ENCODE assay signal across 20 cellular contexts in the genomic region with DNA sequence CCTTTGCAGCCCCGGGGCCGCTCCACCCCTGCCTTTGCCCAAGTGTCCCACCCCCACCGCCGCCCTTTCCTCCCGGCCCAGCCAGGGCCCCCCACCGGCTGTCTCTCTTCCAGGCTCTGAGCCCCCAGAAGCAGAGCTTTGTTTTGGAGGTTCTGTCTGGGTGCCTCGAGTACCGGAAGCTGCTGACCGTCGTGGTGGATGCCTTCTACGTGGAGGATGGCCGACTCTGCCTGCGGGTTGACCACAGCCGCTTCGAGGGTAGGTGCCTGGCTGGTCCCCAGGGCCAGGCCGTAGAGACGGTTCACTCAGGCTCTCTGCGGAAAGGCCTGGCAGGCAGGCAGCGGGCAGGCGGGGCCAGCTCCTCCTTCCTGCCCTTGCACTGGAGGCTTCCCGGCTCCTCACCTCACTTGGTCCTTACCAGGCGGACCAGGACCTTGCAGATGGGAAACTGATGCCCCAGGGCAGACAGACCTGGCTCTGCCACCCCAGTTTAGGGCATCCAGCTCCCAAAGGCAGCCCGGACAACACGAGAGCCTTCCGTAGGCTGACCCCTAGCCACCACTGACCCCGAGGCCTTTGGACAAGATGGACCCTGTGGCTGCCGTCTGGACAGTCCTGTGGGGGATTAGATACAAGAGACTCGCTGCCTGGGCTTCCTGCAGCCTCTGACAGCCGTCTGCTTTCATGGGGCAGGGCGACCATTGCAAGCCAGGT. TPM values are rescaled to one million over a fixed set of nuclear protein-coding genes. Genes with fewer than 3 reads are reported as not detected.
"Had no signal": no experiment of that assay in that cellular context is flagged by ENCODE, and none has a peak within 500 bp of the region (broad histone marks: within the 10 kb centered on the region; RNA-seq: fewer than 3 reads in every experiment).

No MANE protein-coding gene starts in this region.

- ATAC-seq: effector memory CD8-positive, alpha-beta T cell; heart left ventricle; naive thymus-derived CD4-positive, alpha-beta T cell; stimulated activated naive B cell treated with anti-CD40 and anti-IgM and Interleukin-4, amounts not matched to agents 10 μg/mL and 1 μg/mL and 100 μg/mL, for 72 hours had no signal

- DNase-seq: effector memory CD8-positive, alpha-beta T cell; gastrocnemius medialis; heart left ventricle; left colon; left ventricle myocardium inferior; naive thymus-derived CD4-positive, alpha-beta T cell; stimulated activated CD4-positive, alpha-beta T cell treated with anti-CD3 and anti-CD28 coated beads, Interleukin-15, amount 100 ng/mL, for 24 hours; stimulated activated CD4-positive, alpha-beta T cell treated with anti-CD3 and anti-CD28 coated beads, Interleukin-2, amount 100 ng/mL, for 48 hours; stimulated activated naive B cell treated with anti-CD40 and anti-IgM and Interleukin-4, amounts not matched to agents 10 μg/mL and 1 μg/mL and 100 μg/mL, for 72 hours had no signal

- H3K4me1 ChIP-seq: parathyroid adenoma, upper lobe of left lung had no signal

- H3K79me2 ChIP-seq: hepatocyte, parathyroid adenoma had no signal

- H3K4me2 ChIP-seq: hepatocyte had no signal

- H3K36me3 ChIP-seq: gastrocnemius medialis, heart left ventricle, left ventricle myocardium inferior, thoracic aorta, tibial nerve, upper lobe of left lung had no signal

- H3K9me3 ChIP-seq: gastrocnemius medialis, heart left ventricle, left ventricle myocardium inferior, thoracic aorta, tibial nerve, upper lobe of left lung had no signal

- H3K4me3 ChIP-seq: coronary artery, gastrocnemius medialis, heart left ventricle, hepatocyte, left ventricle myocardium inferior, lung, skin epidermis, thoracic aorta, tibial nerve, upper lobe of left lung had no signal

- H2AFZ ChIP-seq: hepatocyte, parathyroid adenoma had no signal

- H3K27ac ChIP-seq: coronary artery, gastrocnemius medialis, heart left ventricle, hepatocyte, left ventricle myocardium inferior, parathyroid adenoma, skin epidermis, thoracic aorta, tibial nerve, upper lobe of left lung had no signal

- H3K9ac ChIP-seq: parathyroid adenoma had no signal

- H3K27me3 ChIP-seq: gastrocnemius medialis, heart left ventricle, hepatocyte, tibial nerve, upper lobe of left lung had no signal

RNA-seq across cellular contexts. Expression of a gene that starts 18.2 kb away (rescaled TPM):
- total RNA-seq: cardiac septum, gastrocnemius medialis, glomerular endothelial cell, heart left ventricle, hepatocyte, left ventricle myocardium inferior, progenitor cell of endocrine pancreas, thoracic aorta, tibial nerve had no signal
- polyA plus RNA-seq: heart left ventricle; hepatocyte; naive thymus-derived CD4-positive, alpha-beta T cell had no signal
